ENCODE assay signal across 8 cellular contexts in genomic region chr18:111292-112014, GRCh38. TPM values are rescaled to one million over a fixed set of nuclear protein-coding genes. Genes with fewer than 3 reads are reported as not detected.
DNase-seq lines count a peak whose midpoint lies in the region; ATAC-seq and TF ChIP-seq lines count a peak whose summit lies in the region.

No MANE protein-coding gene starts in this region.

- peak overlapping the region; percentile 57 for H3K4me2 ChIP-seq in SU-DHL-6 (ENCODE audit: low read depth, low read length, poor library complexity, severe bottlenecking)

- H3K9ac ChIP-seq in SU-DHL-6 (ENCODE audit: low read length), result peak overlapping the region; percentile 48; the same call in 1 of the 2 replicates

- no peaks in the 10 kb centered on the region for H3F3A ChIP-seq in SU-DHL-6 (ENCODE audit: insufficient read depth)

- H3K79me2 ChIP-seq in SU-DHL-6 (ENCODE audit: insufficient read depth, low read length), result no peaks in the 10 kb centered on the region

- no peaks in the 10 kb centered on the region for H4K20me1 ChIP-seq in SU-DHL-6 (ENCODE audit: low read depth, low read length)

- peak overlapping the region; percentile 94 for H2AFZ ChIP-seq in SU-DHL-6 (ENCODE audit: low read depth, low read length, severe bottlenecking)

- no peaks in the 10 kb centered on the region for H3K9me3 ChIP-seq in SU-DHL-6 (ENCODE audit: insufficient read depth, low read length)

- TF ChIP-seq CTCF in SU-DHL-6 (IDR thresholded peaks at IDR 0.05; ENCODE audit: insufficient read depth, low read length, poor library complexity, severe bottlenecking), result no peak
- TF ChIP-seq CTCF in cardiac fibroblast (IDR thresholded peaks at IDR 0.05; ENCODE audit: low read depth, low read length), result no peak

- H3K9me2 ChIP-seq in SU-DHL-6 (replicated peaks; ENCODE audit: insufficient read depth, low read length), result no peaks in the 10 kb centered on the region

- H3K27me3 ChIP-seq in SU-DHL-6 (ENCODE audit: low read length), result no peaks in the 10 kb centered on the region

- H3K36me3 ChIP-seq in SU-DHL-6 (ENCODE audit: low read length), result no peaks in the 10 kb centered on the region

- H3K4me3 ChIP-seq in SU-DHL-6 (ENCODE audit: insufficient read depth, low read length, poor library complexity, severe bottlenecking) (peak overlapping the region; percentile 34), cardiac fibroblast (replicated peaks in 1 of 2; ENCODE audit: low read depth in 2 of 2, low read length in 2 of 2) (peak overlapping the region in 1 of 2 donors; percentile 39)

- peak; percentile 34 for ATAC-seq in GM19438 (IDR thresholded peaks at IDR 0.05; ENCODE audit: low read depth, unreplicated experiment)
- peak; percentile 51 for ATAC-seq in left lobe of liver
- ATAC-seq in HG02588 (IDR thresholded peaks at IDR 0.05; ENCODE audit: unreplicated experiment), result no peak

- DNase-seq in cardiac fibroblast (ENCODE audit: low read depth in 2 of 2) (peak; percentile 26 to 44), left lobe of liver (ENCODE audit: low spot score) (peak; percentile 60), NCI-H146 (lab: John Stamatoyannopoulos, UW) (no peak), hypothalamus (lab: John Stamatoyannopoulos, UW) (no peak)
- peak; percentile 65 to 67 for DNase-seq in stimulated activated CD4-positive, alpha-beta T cell treated with anti-CD3 and anti-CD28 coated beads, Interleukin-4, amount 100 ng/mL, for 4 hours

- H3K27ac ChIP-seq in SU-DHL-6 (ENCODE audit: low read depth, low read length), result no peak overlapping the region

RNA-seq across cellular contexts. Expression of gene USP14, which starts 46.9 kb away (rescaled TPM):
- 15.8 TPM for total RNA-seq in left lobe of liver

Comparison
In these comparisons a context has a peak if more than half of its experiments do, and no peak if none do; other contexts are left out.
1. DNase-seq: peak in cardiac fibroblast (2 of 2), left lobe of liver (single experiment) and stimulated activated CD4-positive, alpha-beta T cell treated with anti-CD3 and anti-CD28 coated beads, Interleukin-4, amount 100 ng/mL, for 4 hours (2 of 2); none in NCI-H146 (single experiment) and hypothalamus (0 of 51).